14 cellular contexts compared by ENCODE assay signal in the genomic region with DNA sequence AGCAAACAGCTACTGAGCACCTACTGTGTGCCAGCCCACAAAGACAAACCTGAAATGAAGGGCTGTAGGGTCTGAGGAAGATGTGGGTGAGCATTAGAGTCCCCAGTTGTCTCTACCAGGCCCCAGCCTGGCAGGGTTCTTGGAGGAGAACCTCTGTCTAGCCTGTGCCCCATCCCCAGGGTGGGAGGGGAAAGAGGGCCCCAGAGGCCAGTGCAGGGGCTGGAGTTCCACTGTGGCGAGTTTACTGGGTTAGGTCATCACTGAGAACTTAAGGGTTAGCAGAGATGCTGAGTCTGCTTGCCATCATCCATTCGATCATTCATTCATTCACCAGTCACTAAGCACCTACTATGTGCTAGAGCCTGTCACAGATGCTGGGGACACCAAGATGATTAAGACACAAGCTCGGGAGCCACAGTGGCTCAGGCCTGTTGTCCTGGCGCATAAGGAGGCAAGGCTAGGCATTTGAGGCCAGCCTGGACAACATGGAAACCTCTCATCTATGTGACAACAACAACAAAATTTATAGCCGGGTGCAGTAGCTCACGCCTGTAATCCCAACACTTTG. TPM values are rescaled to one million over a fixed set of nuclear protein-coding genes. Genes with fewer than 3 reads are reported as not detected.
DNase-seq lines count a peak whose midpoint lies in the region; ATAC-seq, FAIRE-seq and TF ChIP-seq lines count a peak whose summit lies in the region.
"Had no signal": no experiment of that assay in that cellular context is flagged by ENCODE, and none has a peak within 500 bp of the region (broad histone marks: within the 10 kb centered on the region; RNA-seq: fewer than 3 reads in every experiment).

No MANE protein-coding gene starts in this region.

- in situ Hi-C loops in Panc1 (cut with HindIII; ENCODE audit: low pct_unique_long_range_greater_than_20kb, low sequenced_read_pairs) = no loop called here

- H3K36me3 ChIP-seq in Panc1 (ENCODE audit: control insufficient read depth, insufficient read depth, low read length) = no peaks in the 10 kb centered on the region
- H3K36me3 ChIP-seq in esophagus muscularis mucosa = peaks cover 7 to 17% (median 15%) of the 10 kb centered on the region in 4 donors

- TF ChIP-seq EP300 in A549 (IDR thresholded peaks at IDR 0.05) (no peak), esophagus muscularis mucosa (IDR thresholded peaks at IDR 0.05) (no peak)

- POLR2A ChIA-PET in A549 (lab: Yijun Ruan, JAX) = interaction anchor here (0.8 to 2.1 kb wide), 7 partner anchors 9 to 149 kb away, joined by 3 to 9 read pairs (median 5); a partner anchor contains a TSS
- POLR2A ChIA-PET in Panc1 (lab: Charles Lee) = interaction anchor here (0.6 kb wide), 1 partner anchor 41 kb away, joined by 3 read pairs; no protein-coding TSS in a partner anchor
- POLR2A ChIA-PET in HEK293T (lab: Yijun Ruan, JAX) = no interaction called here

- H3K4me3 ChIP-seq in A549 (no peak overlapping the region), Panc1 (ENCODE audit: low read depth in 2 of 2, low read length in 2 of 2) (no peak overlapping the region), esophagus muscularis mucosa (no peak overlapping the region)

- no peaks in the 10 kb centered on the region for H3K36me3 Mint-ChIP-seq in nephron (ENCODE audit: low read depth)

- CTCF ChIA-PET in A549 (lab: Yijun Ruan, JAX) = interaction anchor here (0.6 to 33.8 kb wide), 10 partner anchors 18 to 156 kb away, joined by 3 to 1048 read pairs (median 4); a partner anchor contains a TSS
- CTCF ChIA-PET in Panc1 (lab: Charles Lee) = interaction anchor here (0.6 to 1.6 kb wide), 2 partner anchors 22 to 37 kb away, joined by 4 to 5 read pairs; no protein-coding TSS in a partner anchor
- CTCF ChIA-PET in HEK293T (lab: Yijun Ruan, JAX) = no interaction called here

- peak overlapping the region; percentile 72 for H3K4me2 ChIP-seq in A549

- BruUV-seq in Panc1 (replicated peaks; lab: Mats Ljungman, UMichigan) = no TSS peak

- FAIRE-seq in A549 (lab: Jason Lieb, UNC) = no peak
- FAIRE-seq: GM12891 had no signal

- ATAC-seq in A549 (peak; percentile 54 to 60), Panc1 (peak; percentile 49)

- H3K27me3 Mint-ChIP-seq in nephron (ENCODE audit: low read depth) = peaks cover 8% of the 10 kb centered on the region

- 66% methylated on average over 6 of the region's 6 CpGs for WGBS in A549 (ENCODE audit: missing lambda C conversion rate)
- 91% methylated on average over 6 of the region's 6 CpGs for WGBS in esophagus muscularis mucosa

- peak in 1 of 2 experiments; percentile 76 for DNase-seq in A549 (ENCODE audit: low read depth in 1 of 2, low spot score in 1 of 2)
- no peak for DNase-seq in Panc1 (ENCODE audit: low read depth, low spot score)
- DNase-seq in esophagus muscularis mucosa (ENCODE audit: extremely low spot score) = no peak
- DNase-seq in NCI-H2227 (lab: John Stamatoyannopoulos, UW; ENCODE audit: unreplicated experiment) = no peak
- no peak for DNase-seq in HEK293T (ENCODE audit: extremely low spot score)
- no peak for DNase-seq in NCI-H2196 (lab: John Stamatoyannopoulos, UW; ENCODE audit: unreplicated experiment)
- DNase-seq in activated CD8-positive, alpha-beta memory T cell treated with anti-CD3 and anti-CD28 coated beads, Interleukin-2, amount 50 U/mL, for 48 hours = no peak
- DNase-seq: activated B cell treated with CpG ODN at 0.5 μM for 24 hours, activated T-cell treated with anti-CD3 and anti-CD28 coated beads for 4 hours, NCI-H1417 treated with DMSO at 0.1 percent for 48 hours had no signal

- peaks cover 31% of the 10 kb centered on the region for H3K4me1 Mint-ChIP-seq in nephron
- H3K4me1 Mint-ChIP-seq: activated B cell treated with CpG ODN at 0.5 μM for 24 hours had no signal

- no peak for TF ChIP-seq POLR2A in A549 (IDR thresholded peaks at IDR 0.05; ENCODE audit: low read length)
- TF ChIP-seq POLR2A in esophagus muscularis mucosa (IDR thresholded peaks at IDR 0.05; ENCODE audit: low read depth) = no peak

- H3K27ac Mint-ChIP-seq in nephron = peak overlapping the region in 2 of 3 experiments; percentile 28 to 52
- H3K27ac Mint-ChIP-seq: activated B cell treated with CpG ODN at 0.5 μM for 24 hours had no signal

- H3K27ac ChIP-seq in A549 (peak overlapping the region; percentile 91 to 93), Panc1 (ENCODE audit: low read length) (peak overlapping the region; percentile 87), esophagus muscularis mucosa (replicated peaks in 1 of 4) (peak overlapping the region; percentile 72 to 81 (median 76))

- TF ChIP-seq CTCF in A549 (IDR thresholded peaks at IDR 0.05) = no peak
- TF ChIP-seq CTCF in Panc1 (IDR thresholded peaks at IDR 0.05) = no peak
- no peak for TF ChIP-seq CTCF in esophagus muscularis mucosa (IDR thresholded peaks at IDR 0.05)
- no peak for TF ChIP-seq CTCF in nephron (IDR thresholded peaks at IDR 0.05; ENCODE audit: unreplicated experiment in 3 of 3)

- H3K9me3 ChIP-seq in A549 (no peaks in the 10 kb centered on the region), Panc1 (ENCODE audit: control insufficient read depth, insufficient read depth, low read depth, low read length) (no peaks in the 10 kb centered on the region), esophagus muscularis mucosa (no peaks in the 10 kb centered on the region)

- no peak for TF ChIP-seq RAD21 in A549 (conservative IDR thresholded peaks at IDR 0.05 in 1 of 2, IDR thresholded peaks at IDR 0.05 in 1 of 2)

- intact Hi-C loops in Panc1 (cut with micrococcal nuclease; ENCODE audit: unreplicated experiment) = no loop called here
- intact Hi-C loops in esophagus muscularis mucosa (cut with DNase I) = no loop called here

- H3K27me3 ChIP-seq in Panc1 (ENCODE audit: control insufficient read depth, insufficient read depth, low read length) = no peaks in the 10 kb centered on the region
- H3K27me3 ChIP-seq in esophagus muscularis mucosa = no peaks in the 10 kb centered on the region

- H3K4me1 ChIP-seq in A549 = peaks cover 63% of the 10 kb centered on the region
- peaks cover 55% of the 10 kb centered on the region for H3K4me1 ChIP-seq in Panc1 (ENCODE audit: control insufficient read depth, insufficient read depth, low read length)
- peaks cover 30 to 36% (median 31%) of the 10 kb centered on the region in 4 donors for H3K4me1 ChIP-seq in esophagus muscularis mucosa

- no peak overlapping the region for H3K4me3 Mint-ChIP-seq in nephron
- H3K4me3 Mint-ChIP-seq: activated B cell treated with CpG ODN at 0.5 μM for 24 hours had no signal

- no peaks in the 10 kb centered on the region for H3K9me3 Mint-ChIP-seq in nephron
- H3K9me3 Mint-ChIP-seq: activated B cell treated with CpG ODN at 0.5 μM for 24 hours had no signal

TF ChIP-seq in A549, 52 proteins besides CTCF, POLR2A, EP300 and RAD21 (continues in another document):
- TF ChIP-seq CEBPB (IDR thresholded peaks at IDR 0.05) (no peak), CHD4 (IDR thresholded peaks at IDR 0.05; ENCODE audit: borderline replicate concordance) (no peak), MYC (IDR thresholded peaks at IDR 0.05; ENCODE audit: borderline replicate concordance, low read length) (no peak), HOXB5 (CRISPR knock-in tag; IDR thresholded peaks at IDR 0.05) (peak; percentile 41; the same call in 1 of the 2 replicates), NR3C1 (IDR thresholded peaks at IDR 0.05) (no peak)

TF ChIP-seq in HEK293T, 16 proteins besides CTCF, POLR2A, EP300 and RAD21 (continues in another document):
- TF ChIP-seq LEF1 (IDR thresholded peaks at IDR 0.05; ENCODE audit: borderline replicate concordance) (no peak), ARNT (IDR thresholded peaks at IDR 0.05) (no peak), FOXK2 (IDR thresholded peaks at IDR 0.05) (no peak), ELF4 (IDR thresholded peaks at IDR 0.05) (no peak), HDGF (IDR thresholded peaks at IDR 0.05; ENCODE audit: borderline replicate concordance) (no peak), FOXA1 (IDR thresholded peaks at IDR 0.05) (no peak), CTBP1 (IDR thresholded peaks at IDR 0.05; ENCODE audit: borderline replicate concordance) (no peak)

RNA-seq across cellular contexts. Expression of a gene that starts 2.6 kb away (rescaled TPM):
- polyA plus RNA-seq in A549 (2011; rRNA removed) = 0.90 and 1.5 TPM in 2 replicates
- 12.2 and 12.7 TPM in 2 replicates for polyA plus RNA-seq in A549 (2012; cell fraction: cytosol; rRNA removed)
- 13.6 and 13.9 TPM in 2 replicates for polyA plus RNA-seq in A549 (2012; cell fraction: nucleus; rRNA removed)
- polyA plus RNA-seq in A549 (2017; fragmentation: RNase III; extraction: RNeasy Plus Mini Kit Qiagen cat#74134 plus additional on column Dnase treatment) = 4.7 to 8.4 TPM (median 5.8 TPM) in 3 replicates
- polyA minus RNA-seq in A549 (2011; rRNA and poly(A)+ RNA removed) = 0.45 and 1.4 TPM in 2 replicates
- 0.98 TPM for total RNA-seq in Panc1 (2021; ENCODE audit: unreplicated experiment)
- polyA plus RNA-seq in Panc1 (2012; ENCODE audit: insufficient read length) = 0.56 TPM
- total RNA-seq in esophagus muscularis mucosa = 1 to 10 TPM in 2 of 4 donors, under 1 TPM in 1, not detected in 1; 0.33 to 1.6 (median 1.2) TPM
- total RNA-seq: activated B cell treated with CpG ODN at 0.5 μM for 24 hours, SK-MEL-5 had no signal

RNA-seq across cellular contexts. Expression of a gene that starts 9.0 kb away (rescaled TPM):
- 2.0 TPM in 2 replicates for polyA plus RNA-seq in A549 (2011; rRNA removed)
- 2.0 and 2.8 TPM in 2 replicates for polyA plus RNA-seq in A549 (2012; cell fraction: cytosol; rRNA removed)
- 3.5 and 3.6 TPM in 2 replicates for polyA plus RNA-seq in A549 (2012; cell fraction: nucleus; rRNA removed)
- 3.1 to 3.5 TPM (median 3.1 TPM) in 3 replicates for polyA plus RNA-seq in A549 (2017; fragmentation: RNase III; extraction: RNeasy Plus Mini Kit Qiagen cat#74134 plus additional on column Dnase treatment)
- 1.4 and 2.5 TPM in 2 replicates for polyA minus RNA-seq in A549 (2011; rRNA and poly(A)+ RNA removed)
- 0.08 TPM for total RNA-seq in Panc1 (2021; ENCODE audit: unreplicated experiment)
- 0.16 TPM for polyA plus RNA-seq in Panc1 (2012; ENCODE audit: insufficient read length)
- 1 to 10 TPM in 1 of 4 donors, under 1 TPM in 3; 0.45 to 1.5 (median 0.83) TPM for total RNA-seq in esophagus muscularis mucosa
- total RNA-seq: activated B cell treated with CpG ODN at 0.5 μM for 24 hours had no signal

RNA-seq across cellular contexts. Expression of a gene that starts 14.3 kb away (rescaled TPM):
- polyA plus RNA-seq in A549 (2011; rRNA removed) (0.12 TPM in 1 of 2 replicates, not detected in the other), A549 (2017; fragmentation: RNase III; extraction: RNeasy Plus Mini Kit Qiagen cat#74134 plus additional on column Dnase treatment) (0.10 TPM in 1 of 3 replicates, not detected in the others)
- polyA plus RNA-seq in A549 (2012; cell fraction: cytosol; rRNA removed) = 0.07 and 0.09 TPM in 2 replicates
- 0.53 and 0.73 TPM in 2 replicates for polyA plus RNA-seq in A549 (2012; cell fraction: nucleus; rRNA removed)
- polyA minus RNA-seq in A549 (2011; rRNA and poly(A)+ RNA removed) = 0.73 and 0.91 TPM in 2 replicates
- total RNA-seq in Panc1 (2021; ENCODE audit: unreplicated experiment) (not detected), esophagus muscularis mucosa (under 1 TPM in 1 of 4 donors, not detected in 3; 0.46 TPM)
- polyA plus RNA-seq in Panc1 (2012; ENCODE audit: insufficient read length) = not detected
- total RNA-seq: activated B cell treated with CpG ODN at 0.5 μM for 24 hours, SK-MEL-5, urinary bladder had no signal
- polyA plus RNA-seq: urinary bladder had no signal

RNA-seq across cellular contexts. Expression of a gene that starts 58.1 kb away (rescaled TPM):
- polyA plus RNA-seq in A549 (2011; rRNA removed) (13.8 and 14.2 TPM in 2 replicates), A549 (2017; fragmentation: RNase III; extraction: RNeasy Plus Mini Kit Qiagen cat#74134 plus additional on column Dnase treatment) (8.3 to 10.9 TPM (median 8.9 TPM) in 3 replicates)
- 9.7 and 10.4 TPM in 2 replicates for polyA plus RNA-seq in A549 (2012; cell fraction: cytosol; rRNA removed)
- polyA plus RNA-seq in A549 (2012; cell fraction: nucleus; rRNA removed) = 2.9 and 3.4 TPM in 2 replicates
- 3.2 and 4.2 TPM in 2 replicates for polyA minus RNA-seq in A549 (2011; rRNA and poly(A)+ RNA removed)
- total RNA-seq in Panc1 (2021; ENCODE audit: unreplicated experiment) (17.9 TPM), esophagus muscularis mucosa (10 to 100 TPM in 1 of 4 donors, 1 to 10 TPM in 3; 2.1 to 11.5 (median 4.5) TPM)
- polyA plus RNA-seq in Panc1 (2012; ENCODE audit: insufficient read length) = 19.9 TPM
